Comparison of ENCODE assay signal across 1 cellular context in genomic region chr5:178505639-178506407, GRCh38.
TF ChIP-seq lines count a peak whose summit lies in the region.

No MANE protein-coding gene starts in this region.

TF ChIP-seq in H1, 55 proteins besides CTCF, POLR2A, EP300 and RAD21 (continued from another document):
- TF ChIP-seq CHD7 (IDR thresholded peaks at IDR 0.05; ENCODE audit: insufficient replicate concordance, low read length) (no peak), KDM5A (IDR thresholded peaks at IDR 0.05; ENCODE audit: low read length) (no peak), SAP30 (IDR thresholded peaks at IDR 0.05; ENCODE audit: insufficient read depth, insufficient replicate concordance, low read length) (no peak), RFX5 (IDR thresholded peaks at IDR 0.05; ENCODE audit: borderline replicate concordance, low read depth, low read length) (no peak), MAX (IDR thresholded peaks at IDR 0.05) (no peak), TEAD4 (IDR thresholded peaks at IDR 0.05; ENCODE audit: low read depth, low read length) (no peak), JUND (IDR thresholded peaks at IDR 0.05; ENCODE audit: low read length) (no peak)
